ENCODE assay signal across 9 cellular contexts in genomic region chr3:30042274-30042859, GRCh38.
DNase-seq lines count a peak whose midpoint lies in the region; ATAC-seq and TF ChIP-seq lines count a peak whose summit lies in the region.
"Had no signal": no experiment of that assay in that cellular context is flagged by ENCODE, and none has a peak within 500 bp of the region (broad histone marks: within the 10 kb centered on the region; RNA-seq: fewer than 3 reads in every experiment).

No MANE protein-coding gene starts in this region.

- 21 to 28% methylated on average over 4 of the region's 4 CpGs for WGBS in upper lobe of left lung, 2 donors

- no peaks in the 10 kb centered on the region for H3K27me3 ChIP-seq in HL-60 (ENCODE audit: insufficient read depth, poor library complexity, severe bottlenecking)
- H3K27me3 ChIP-seq in OCI-LY3 (ENCODE audit: low read depth, low read length): no peaks in the 10 kb centered on the region
- no peaks in the 10 kb centered on the region for H3K27me3 ChIP-seq in upper lobe of left lung
- H3K27me3 ChIP-seq: BLaER1 treated with 17β-estradiol and CSF1 and Interleukin-3, amounts not matched to agents 10 nM and 100 nM had no signal

- no peak overlapping the region for H3K27ac ChIP-seq in HL-60 (replicated peaks)
- H3K27ac ChIP-seq in OCI-LY3 (ENCODE audit: low read length): no peak overlapping the region
- H3K27ac ChIP-seq in upper lobe of left lung: no peak overlapping the region
- H3K27ac ChIP-seq: BLaER1 treated with 17β-estradiol and CSF1 and Interleukin-3, amounts not matched to agents 10 nM and 100 nM had no signal

- H3K9me3 Mint-ChIP-seq in activated T-cell treated with anti-CD3 and anti-CD28 coated beads, Interleukin-2, amount 50 U/mL, for 4 hours: no peaks in the 10 kb centered on the region

- no peak for TF ChIP-seq POLR2A in upper lobe of left lung (IDR thresholded peaks at IDR 0.05)

- no peaks in the 10 kb centered on the region for H3K9me3 ChIP-seq in OCI-LY3 (ENCODE audit: insufficient read depth, low read length)
- no peaks in the 10 kb centered on the region for H3K9me3 ChIP-seq in upper lobe of left lung

- H3K4me1 ChIP-seq in OCI-LY3 (ENCODE audit: low read length): peaks cover 6% of the 10 kb centered on the region
- H3K4me1 ChIP-seq in upper lobe of left lung: peaks cover 0 to 13% (median 3%) of the 10 kb centered on the region in 4 donors

- no peaks in the 10 kb centered on the region for H3K36me3 Mint-ChIP-seq in activated T-cell treated with anti-CD3 and anti-CD28 coated beads, Interleukin-2, amount 50 U/mL, for 4 hours (ENCODE audit: insufficient read depth)

- no peak overlapping the region for H3K4me3 Mint-ChIP-seq in activated T-cell treated with anti-CD3 and anti-CD28 coated beads, Interleukin-2, amount 50 U/mL, for 4 hours

- TF ChIP-seq CTCF in HL-60 (IDR thresholded peaks at IDR 0.05; ENCODE audit: insufficient read depth, low read length) (peak; percentile 28), OCI-LY3 (IDR thresholded peaks at IDR 0.05; ENCODE audit: low read depth, low read length) (peak; percentile 97), fibroblast of pulmonary artery (IDR thresholded peaks at IDR 0.05; ENCODE audit: low read length, missing control alignments) (peak; percentile 81), upper lobe of left lung (IDR thresholded peaks at IDR 0.05) (peak; percentile 27 to 70 (median 65))

- ATAC-seq in activated T-cell treated with anti-CD3 and anti-CD28 coated beads, Interleukin-2, amount 50 U/mL, for 4 hours: peak; percentile 50 to 51
- peak; percentile 43 to 89 for ATAC-seq in upper lobe of left lung (ENCODE audit: low FRiP score in 2 of 2)

- no peaks in the 10 kb centered on the region for H4K20me1 ChIP-seq in OCI-LY3 (ENCODE audit: insufficient read depth, low read length)
- H4K20me1 ChIP-seq: BLaER1 treated with 17β-estradiol and CSF1 and Interleukin-3, amounts not matched to agents 10 nM and 100 nM had no signal

- no peaks in the 10 kb centered on the region for H3K36me3 ChIP-seq in OCI-LY3 (replicated peaks; ENCODE audit: low read depth, low read length)
- no peaks in the 10 kb centered on the region for H3K36me3 ChIP-seq in upper lobe of left lung
- H3K36me3 ChIP-seq: BLaER1 treated with 17β-estradiol and CSF1 and Interleukin-3, amounts not matched to agents 10 nM and 100 nM had no signal

- no peak overlapping the region for H3K4me3 ChIP-seq in HL-60 (replicated peaks; ENCODE audit: insufficient read depth, low read length)
- no peak overlapping the region for H3K4me3 ChIP-seq in OCI-LY3 (ENCODE audit: low read length)
- H3K4me3 ChIP-seq in fibroblast of pulmonary artery (replicated peaks; ENCODE audit: low read depth, low read length): no peak overlapping the region
- no peak overlapping the region for H3K4me3 ChIP-seq in upper lobe of left lung
- H3K4me3 ChIP-seq: BLaER1 treated with 17β-estradiol and CSF1 and Interleukin-3, amounts not matched to agents 10 nM and 100 nM had no signal

- H3K27me3 Mint-ChIP-seq in activated T-cell treated with anti-CD3 and anti-CD28 coated beads, Interleukin-2, amount 50 U/mL, for 4 hours (ENCODE audit: low read depth): peaks cover 38% of the 10 kb centered on the region

- H2AFZ ChIP-seq in OCI-LY3 (ENCODE audit: low read depth, low read length): no peak overlapping the region

- no peak overlapping the region for H3K9ac ChIP-seq in OCI-LY3 (ENCODE audit: low read length)

- H3K4me2 ChIP-seq in OCI-LY3 (ENCODE audit: low read length): no peak overlapping the region

- TF ChIP-seq EP300 in upper lobe of left lung (IDR thresholded peaks at IDR 0.05): no peak

- peak; percentile 26 to 67 (median 55) for DNase-seq in NCI-H1417 (lab: John Stamatoyannopoulos, UW)
- no peak for DNase-seq in NCI-H1417 treated with DMSO at 0.1 percent for 48 hours (lab: John Stamatoyannopoulos, UW)
- DNase-seq in HL-60 (ENCODE audit: low read depth in 1 of 2, low spot score in 1 of 2): peak; percentile 12 to 72
- DNase-seq in activated T-cell treated with anti-CD3 and anti-CD28 coated beads, Interleukin-2, amount 50 U/mL, for 4 hours: peak; percentile 45
- peak; percentile 90 for DNase-seq in fibroblast of pulmonary artery (ENCODE audit: low read depth)
- DNase-seq in occipital lobe (lab: John Stamatoyannopoulos, UW): peak; percentile 32
- DNase-seq in upper lobe of left lung: peak in 1 of 2 donors; percentile 37

- H3K4me1 Mint-ChIP-seq in activated T-cell treated with anti-CD3 and anti-CD28 coated beads, Interleukin-2, amount 50 U/mL, for 4 hours (ENCODE audit: low read depth): peaks cover 3% of the 10 kb centered on the region

- no peaks in the 10 kb centered on the region for H3K79me2 ChIP-seq in OCI-LY3 (ENCODE audit: low read length)

Comparison
In these comparisons a context has a peak if more than half of its experiments do, and no peak if none do; other contexts are left out.
1. CTCF ChIP-seq: peak in every context shown above with its lines; median percentile 97 in OCI-LY3; 81 in fibroblast of pulmonary artery; 65 in upper lobe of left lung; 28 in HL-60.